Comparison of ENCODE assay signal across 1 cellular context in the genomic region with DNA sequence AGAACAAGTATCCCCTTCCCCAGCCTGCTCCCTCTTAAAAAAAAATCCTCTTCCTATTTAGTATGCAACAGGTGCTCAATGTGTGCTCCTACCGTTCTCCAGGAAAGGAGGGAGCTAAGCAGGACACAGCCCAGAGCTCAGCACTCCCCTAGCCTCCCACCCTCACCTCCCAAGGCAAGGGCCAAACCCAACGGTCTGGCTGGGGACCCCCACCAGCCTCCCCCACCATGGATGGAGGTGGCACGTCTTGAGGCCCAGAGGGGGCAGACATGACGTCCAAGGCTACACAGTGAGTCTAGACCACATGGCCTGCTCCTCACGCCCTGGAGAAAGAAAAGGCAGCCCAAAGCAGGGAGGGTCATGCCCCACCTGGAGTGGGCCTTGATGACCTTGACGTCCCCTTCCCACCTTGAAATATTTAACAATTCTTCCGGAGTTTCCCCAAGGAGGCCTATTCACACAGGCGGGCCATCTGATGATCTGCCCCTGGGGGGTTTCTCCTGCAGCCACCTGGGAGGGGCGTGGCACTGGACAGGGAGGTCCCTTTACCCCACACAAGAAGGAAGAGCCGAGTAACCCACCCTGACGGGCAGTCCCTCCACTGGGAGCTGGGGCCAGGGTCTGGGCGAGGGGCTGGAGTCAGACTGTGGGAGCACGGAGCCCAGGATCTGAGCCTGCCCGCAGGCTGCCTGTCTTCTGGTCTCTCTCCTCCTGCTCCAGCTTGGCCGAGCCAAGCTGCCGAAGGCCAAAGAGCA.
TF ChIP-seq lines count a peak whose summit lies in the region.

No MANE protein-coding gene starts in this region.

TF ChIP-seq in HEK293, 187 proteins besides CTCF, POLR2A, EP300 and RAD21:
- TF ChIP-seq, protein P1, sequence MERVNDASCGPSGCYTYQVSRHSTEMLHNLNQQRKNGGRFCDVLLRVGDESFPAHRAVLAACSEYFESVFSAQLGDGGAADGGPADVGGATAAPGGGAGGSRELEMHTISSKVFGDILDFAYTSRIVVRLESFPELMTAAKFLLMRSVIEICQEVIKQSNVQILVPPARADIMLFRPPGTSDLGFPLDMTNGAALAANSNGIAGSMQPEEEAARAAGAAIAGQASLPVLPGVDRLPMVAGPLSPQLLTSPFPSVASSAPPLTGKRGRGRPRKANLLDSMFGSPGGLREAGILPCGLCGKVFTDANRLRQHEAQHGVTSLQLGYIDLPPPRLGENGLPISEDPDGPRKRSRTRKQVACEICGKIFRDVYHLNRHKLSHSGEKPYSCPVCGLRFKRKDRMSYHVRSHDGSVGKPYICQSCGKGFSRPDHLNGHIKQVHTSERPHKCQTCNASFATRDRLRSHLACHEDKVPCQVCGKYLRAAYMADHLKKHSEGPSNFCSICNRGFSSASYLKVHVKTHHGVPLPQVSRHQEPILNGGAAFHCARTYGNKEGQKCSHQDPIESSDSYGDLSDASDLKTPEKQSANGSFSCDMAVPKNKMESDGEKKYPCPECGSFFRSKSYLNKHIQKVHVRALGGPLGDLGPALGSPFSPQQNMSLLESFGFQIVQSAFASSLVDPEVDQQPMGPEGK (tag by site-specific recombination; IDR thresholded peaks at IDR 0.05) = no peak
- no peak for TF ChIP-seq ZNF324 (tag by site-specific recombination; IDR thresholded peaks at IDR 0.05)
- no peak for TF ChIP-seq ZNF707 (tag by site-specific recombination; IDR thresholded peaks at IDR 0.05)
- TF ChIP-seq WT1 (tag by site-specific recombination; IDR thresholded peaks at IDR 0.05) = no peak
- TF ChIP-seq ZNF600 (tag by site-specific recombination; IDR thresholded peaks at IDR 0.05) = no peak; the same call in 1 of the 2 replicates
- no peak for TF ChIP-seq ZNF501 (tag by site-specific recombination; IDR thresholded peaks at IDR 0.05)
- TF ChIP-seq ZNF311 (tag by site-specific recombination; IDR thresholded peaks at IDR 0.05; ENCODE audit: borderline replicate concordance) = no peak
- no peak for TF ChIP-seq ZNF266 (tag by site-specific recombination; IDR thresholded peaks at IDR 0.05; ENCODE audit: low read depth)
- no peak for TF ChIP-seq MEIS1 (CRISPR knock-in tag; IDR thresholded peaks at IDR 0.05; ENCODE audit: borderline replicate concordance)
- no peak for TF ChIP-seq ZNF510 (tag by site-specific recombination; IDR thresholded peaks at IDR 0.05; ENCODE audit: insufficient replicate concordance)
- TF ChIP-seq ZNF184 (tag by site-specific recombination; IDR thresholded peaks at IDR 0.05) = no peak
- 0 out of 2 replicates have a peak, but pooled peaks have one; percentile 45 for TF ChIP-seq ZNF792 (tag by site-specific recombination; IDR thresholded peaks at IDR 0.05)
- TF ChIP-seq ZFP41 (tag by site-specific recombination; IDR thresholded peaks at IDR 0.05; ENCODE audit: borderline replicate concordance) = no peak
- peak; percentile 67 for TF ChIP-seq GLIS1 (tag by site-specific recombination; IDR thresholded peaks at IDR 0.05)
- TF ChIP-seq ZNF146 (tag by site-specific recombination; IDR thresholded peaks at IDR 0.05) = no peak
- TF ChIP-seq REPIN1 (tag by site-specific recombination; IDR thresholded peaks at IDR 0.05; ENCODE audit: low read depth) = no peak
- no peak for TF ChIP-seq ZBTB1 (tag by site-specific recombination; IDR thresholded peaks at IDR 0.05)
- TF ChIP-seq ZNF548 (tag by site-specific recombination; IDR thresholded peaks at IDR 0.05) = no peak
- TF ChIP-seq ZNF560 (tag by site-specific recombination; IDR thresholded peaks at IDR 0.05; ENCODE audit: borderline replicate concordance) = no peak
- TF ChIP-seq ZNF626 (tag by site-specific recombination; IDR thresholded peaks at IDR 0.05) = no peak
- no peak for TF ChIP-seq ZNF677 (tag by site-specific recombination; IDR thresholded peaks at IDR 0.05)
- TF ChIP-seq SCRT1 (tag by site-specific recombination; IDR thresholded peaks at IDR 0.05; ENCODE audit: borderline replicate concordance) = peak; percentile 95
- no peak for TF ChIP-seq ZNF174 (tag by site-specific recombination; IDR thresholded peaks at IDR 0.05)
- TF ChIP-seq, protein P2, sequence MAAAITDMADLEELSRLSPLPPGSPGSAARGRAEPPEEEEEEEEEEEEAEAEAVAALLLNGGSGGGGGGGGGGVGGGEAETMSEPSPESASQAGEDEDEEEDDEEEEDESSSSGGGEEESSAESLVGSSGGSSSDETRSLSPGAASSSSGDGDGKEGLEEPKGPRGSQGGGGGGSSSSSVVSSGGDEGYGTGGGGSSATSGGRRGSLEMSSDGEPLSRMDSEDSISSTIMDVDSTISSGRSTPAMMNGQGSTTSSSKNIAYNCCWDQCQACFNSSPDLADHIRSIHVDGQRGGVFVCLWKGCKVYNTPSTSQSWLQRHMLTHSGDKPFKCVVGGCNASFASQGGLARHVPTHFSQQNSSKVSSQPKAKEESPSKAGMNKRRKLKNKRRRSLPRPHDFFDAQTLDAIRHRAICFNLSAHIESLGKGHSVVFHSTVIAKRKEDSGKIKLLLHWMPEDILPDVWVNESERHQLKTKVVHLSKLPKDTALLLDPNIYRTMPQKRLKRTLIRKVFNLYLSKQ (tag by site-specific recombination; IDR thresholded peaks at IDR 0.05; ENCODE audit: borderline replicate concordance) = no peak
- TF ChIP-seq ZNF274 (IDR thresholded peaks at IDR 0.05; ENCODE audit: low read length) = no peak
- TF ChIP-seq ZNF274 (tag by site-specific recombination; IDR thresholded peaks at IDR 0.05; ENCODE audit: borderline replicate concordance) = no peak
- TF ChIP-seq SCRT2 (tag by site-specific recombination; IDR thresholded peaks at IDR 0.05) = peak; percentile 98
- no peak for TF ChIP-seq BCL11B (tag by site-specific recombination; IDR thresholded peaks at IDR 0.05; ENCODE audit: low read depth)
- TF ChIP-seq ZNF19 (tag by site-specific recombination; IDR thresholded peaks at IDR 0.05; ENCODE audit: low read depth) = no peak
- no peak for TF ChIP-seq ZNF37A (tag by site-specific recombination; IDR thresholded peaks at IDR 0.05)
- TF ChIP-seq ZIC2 (tag by site-specific recombination; IDR thresholded peaks at IDR 0.05) = no peak
- TF ChIP-seq, protein P3, sequence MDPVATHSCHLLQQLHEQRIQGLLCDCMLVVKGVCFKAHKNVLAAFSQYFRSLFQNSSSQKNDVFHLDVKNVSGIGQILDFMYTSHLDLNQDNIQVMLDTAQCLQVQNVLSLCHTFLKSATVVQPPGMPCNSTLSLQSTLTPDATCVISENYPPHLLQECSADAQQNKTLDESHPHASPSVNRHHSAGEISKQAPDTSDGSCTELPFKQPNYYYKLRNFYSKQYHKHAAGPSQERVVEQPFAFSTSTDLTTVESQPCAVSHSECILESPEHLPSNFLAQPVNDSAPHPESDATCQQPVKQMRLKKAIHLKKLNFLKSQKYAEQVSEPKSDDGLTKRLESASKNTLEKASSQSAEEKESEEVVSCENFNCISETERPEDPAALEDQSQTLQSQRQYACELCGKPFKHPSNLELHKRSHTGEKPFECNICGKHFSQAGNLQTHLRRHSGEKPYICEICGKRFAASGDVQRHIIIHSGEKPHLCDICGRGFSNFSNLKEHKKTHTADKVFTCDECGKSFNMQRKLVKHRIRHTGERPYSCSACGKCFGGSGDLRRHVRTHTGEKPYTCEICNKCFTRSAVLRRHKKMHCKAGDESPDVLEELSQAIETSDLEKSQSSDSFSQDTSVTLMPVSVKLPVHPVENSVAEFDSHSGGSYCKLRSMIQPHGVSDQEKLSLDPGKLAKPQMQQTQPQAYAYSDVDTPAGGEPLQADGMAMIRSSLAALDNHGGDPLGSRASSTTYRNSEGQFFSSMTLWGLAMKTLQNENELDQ (tag by site-specific recombination; IDR thresholded peaks at IDR 0.05; ENCODE audit: low read depth) = no peak
- TF ChIP-seq, protein P4, sequence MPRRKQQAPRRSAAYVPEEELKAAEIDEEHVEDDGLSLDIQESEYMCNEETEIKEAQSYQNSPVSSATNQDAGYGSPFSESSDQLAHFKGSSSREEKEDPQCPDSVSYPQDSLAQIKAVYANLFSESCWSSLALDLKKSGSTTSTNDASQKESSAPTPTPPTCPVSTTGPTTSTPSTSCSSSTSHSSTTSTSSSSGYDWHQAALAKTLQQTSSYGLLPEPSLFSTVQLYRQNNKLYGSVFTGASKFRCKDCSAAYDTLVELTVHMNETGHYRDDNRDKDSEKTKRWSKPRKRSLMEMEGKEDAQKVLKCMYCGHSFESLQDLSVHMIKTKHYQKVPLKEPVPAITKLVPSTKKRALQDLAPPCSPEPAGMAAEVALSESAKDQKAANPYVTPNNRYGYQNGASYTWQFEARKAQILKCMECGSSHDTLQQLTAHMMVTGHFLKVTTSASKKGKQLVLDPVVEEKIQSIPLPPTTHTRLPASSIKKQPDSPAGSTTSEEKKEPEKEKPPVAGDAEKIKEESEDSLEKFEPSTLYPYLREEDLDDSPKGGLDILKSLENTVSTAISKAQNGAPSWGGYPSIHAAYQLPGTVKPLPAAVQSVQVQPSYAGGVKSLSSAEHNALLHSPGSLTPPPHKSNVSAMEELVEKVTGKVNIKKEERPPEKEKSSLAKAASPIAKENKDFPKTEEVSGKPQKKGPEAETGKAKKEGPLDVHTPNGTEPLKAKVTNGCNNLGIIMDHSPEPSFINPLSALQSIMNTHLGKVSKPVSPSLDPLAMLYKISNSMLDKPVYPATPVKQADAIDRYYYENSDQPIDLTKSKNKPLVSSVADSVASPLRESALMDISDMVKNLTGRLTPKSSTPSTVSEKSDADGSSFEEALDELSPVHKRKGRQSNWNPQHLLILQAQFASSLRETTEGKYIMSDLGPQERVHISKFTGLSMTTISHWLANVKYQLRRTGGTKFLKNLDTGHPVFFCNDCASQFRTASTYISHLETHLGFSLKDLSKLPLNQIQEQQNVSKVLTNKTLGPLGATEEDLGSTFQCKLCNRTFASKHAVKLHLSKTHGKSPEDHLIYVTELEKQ (tag by site-specific recombination; IDR thresholded peaks at IDR 0.05; ENCODE audit: borderline replicate concordance) = no peak
- no peak for TF ChIP-seq PRDM1 (tag by site-specific recombination; IDR thresholded peaks at IDR 0.05)
